Comparison of ENCODE assay signal across 13 cellular contexts in the genomic region with DNA sequence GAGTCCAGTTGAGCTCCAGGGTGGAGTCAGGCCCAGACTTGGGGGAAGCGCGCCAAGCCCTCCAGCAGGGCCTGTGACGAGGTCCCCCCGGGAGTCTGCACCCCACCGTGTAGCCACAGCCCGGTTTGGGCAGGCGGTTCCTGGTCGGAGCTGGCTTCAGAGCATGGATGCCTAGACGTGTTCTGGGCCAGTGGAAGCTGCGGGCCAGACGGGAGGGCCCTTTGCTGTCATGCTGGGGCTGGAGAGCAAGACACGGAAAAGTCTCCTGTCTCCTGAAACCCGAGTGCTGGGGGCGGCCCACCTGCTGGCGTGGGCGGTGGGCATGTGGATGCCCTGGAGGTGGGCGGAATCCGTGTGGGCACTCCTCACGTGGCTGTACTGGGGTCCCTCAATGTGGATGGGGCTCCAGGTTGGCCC. TPM values are rescaled to one million over a fixed set of nuclear protein-coding genes. Genes with fewer than 3 reads are reported as not detected.
DNase-seq lines count a peak whose midpoint lies in the region; ATAC-seq and TF ChIP-seq lines count a peak whose summit lies in the region.
"Had no signal": no experiment of that assay in that cellular context is flagged by ENCODE, and none has a peak within 500 bp of the region (broad histone marks: within the 10 kb centered on the region; RNA-seq: fewer than 3 reads in every experiment).

No MANE protein-coding gene starts in this region.

- H3K9me3 Mint-ChIP-seq in stimulated activated naive B cell treated with anti-CD40 and anti-IgM and Interleukin-4, amounts not matched to agents 10 μg/mL and 1 μg/mL and 100 μg/mL, for 72 hours: no peaks in the 10 kb centered on the region
- H3K9me3 Mint-ChIP-seq: CD4-positive, CD25-positive, alpha-beta regulatory T cell had no signal

- H3K27me3 ChIP-seq in left ventricle myocardium inferior (ENCODE audit: low read depth): no peaks in the 10 kb centered on the region
- H3K27me3 ChIP-seq in mucosa of stomach (ENCODE audit: control insufficient read depth, insufficient read depth, low read length): peaks cover 12% of the 10 kb centered on the region
- H3K27me3 ChIP-seq in vagina: no peaks in the 10 kb centered on the region

- no peak for TF ChIP-seq POLR2A in vagina (IDR thresholded peaks at IDR 0.05)

- intact Hi-C loops in left ventricle myocardium inferior (cut with micrococcal nuclease) (no loop called here), left cardiac atrium (cut with DNase I) (no loop called here), vagina (cut with DNase I) (no loop called here)

- H3K4me3 Mint-ChIP-seq in stimulated activated naive B cell treated with anti-CD40 and anti-IgM and Interleukin-4, amounts not matched to agents 10 μg/mL and 1 μg/mL and 100 μg/mL, for 72 hours: no peak overlapping the region

- DNase-seq in left ventricle myocardium inferior: no peak
- no peak for DNase-seq in left cardiac atrium
- DNase-seq in choroid plexus epithelial cell (ENCODE audit: low read depth): peak; percentile 38
- no peak for DNase-seq in vagina (ENCODE audit: extremely low spot score in 2 of 2)
- DNase-seq in stimulated activated naive B cell treated with anti-CD40 and anti-IgM and Interleukin-4, amounts not matched to agents 10 μg/mL and 1 μg/mL and 100 μg/mL, for 72 hours: no peak
- no peak for DNase-seq in SK-N-DZ (ENCODE audit: low spot score)
- no peak for DNase-seq in SW480 (ENCODE audit: low spot score)
- DNase-seq: activated CD4-positive, alpha-beta T cell treated with anti-CD3 and anti-CD28 coated beads for 1 hour; CD4-positive, CD25-positive, alpha-beta regulatory T cell; NCI-H187 had no signal

- H3K4me3 ChIP-seq in left ventricle myocardium inferior (peak overlapping the region; percentile 87), choroid plexus epithelial cell (ENCODE audit: low read depth, low read length) (peak overlapping the region; percentile 79), mucosa of stomach (ENCODE audit: low read length) (no peak overlapping the region), vagina (peak overlapping the region; percentile 71 to 87)

- peaks cover 59% of the 10 kb centered on the region for H3K4me1 ChIP-seq in left ventricle myocardium inferior
- peaks cover 25% of the 10 kb centered on the region for H3K4me1 ChIP-seq in mucosa of stomach (ENCODE audit: control insufficient read depth, insufficient read depth, low read length)
- H3K4me1 ChIP-seq in vagina: peaks cover 58% of the 10 kb centered on the region

- ATAC-seq in left cardiac atrium: no peak
- ATAC-seq in stimulated activated naive B cell treated with anti-CD40 and anti-IgM and Interleukin-4, amounts not matched to agents 10 μg/mL and 1 μg/mL and 100 μg/mL, for 72 hours (replicated peaks): no peak

- no peaks in the 10 kb centered on the region for H3K36me3 Mint-ChIP-seq in stimulated activated naive B cell treated with anti-CD40 and anti-IgM and Interleukin-4, amounts not matched to agents 10 μg/mL and 1 μg/mL and 100 μg/mL, for 72 hours
- H3K36me3 Mint-ChIP-seq: CD4-positive, CD25-positive, alpha-beta regulatory T cell had no signal

- H3K27ac Mint-ChIP-seq in stimulated activated naive B cell treated with anti-CD40 and anti-IgM and Interleukin-4, amounts not matched to agents 10 μg/mL and 1 μg/mL and 100 μg/mL, for 72 hours: no peak overlapping the region

- H3K9ac ChIP-seq in mucosa of stomach (ENCODE audit: low read length): peak overlapping the region; percentile 39

- peaks cover 7 to 28% of the 10 kb centered on the region in 2 donors for H3K4me1 Mint-ChIP-seq in stimulated activated naive B cell treated with anti-CD40 and anti-IgM and Interleukin-4, amounts not matched to agents 10 μg/mL and 1 μg/mL and 100 μg/mL, for 72 hours

- TF ChIP-seq CTCF in left ventricle myocardium inferior (IDR thresholded peaks at IDR 0.05; ENCODE audit: borderline replicate concordance) (no peak), choroid plexus epithelial cell (conservative IDR thresholded peaks at IDR 0.05; ENCODE audit: low read depth, low read length) (no peak), vagina (IDR thresholded peaks at IDR 0.05) (no peak)

- H3K9me3 ChIP-seq in left ventricle myocardium inferior (replicated peaks): no peaks in the 10 kb centered on the region
- H3K9me3 ChIP-seq in mucosa of stomach (ENCODE audit: control insufficient read depth, low read length): no peaks in the 10 kb centered on the region
- H3K9me3 ChIP-seq in vagina: no peaks in the 10 kb centered on the region
- H3K9me3 ChIP-seq: left lung had no signal

- H3K27me3 Mint-ChIP-seq in stimulated activated naive B cell treated with anti-CD40 and anti-IgM and Interleukin-4, amounts not matched to agents 10 μg/mL and 1 μg/mL and 100 μg/mL, for 72 hours: peaks cover 7 to 20% of the 10 kb centered on the region in 2 donors
- H3K27me3 Mint-ChIP-seq: CD4-positive, CD25-positive, alpha-beta regulatory T cell had no signal

- H3K36me3 ChIP-seq in left ventricle myocardium inferior: peaks cover under 1% of the 10 kb centered on the region
- no peaks in the 10 kb centered on the region for H3K36me3 ChIP-seq in mucosa of stomach (ENCODE audit: control insufficient read depth, insufficient read depth, low read length)
- no peaks in the 10 kb centered on the region for H3K36me3 ChIP-seq in vagina
- H3K36me3 ChIP-seq: left lung had no signal

- peak overlapping the region; percentile 81 for H3K27ac ChIP-seq in left ventricle myocardium inferior (replicated peaks)
- peak overlapping the region; percentile 94 for H3K27ac ChIP-seq in vagina

RNA-seq across cellular contexts. Expression of a gene that starts 1.9 kb away (rescaled TPM):
- total RNA-seq in left ventricle myocardium inferior: 69.0 TPM
- 10 to 100 TPM; 55.6 to 58.6 TPM for total RNA-seq in left cardiac atrium
- 35.4 TPM for total RNA-seq in vagina
- polyA plus RNA-seq in SK-N-DZ (2014; cell fraction: cytosol; rRNA removed): 32.3 and 50.0 TPM in 2 replicates
- 93.4 and 93.5 TPM in 2 replicates for polyA plus RNA-seq in SK-N-DZ (2014; cell fraction: nucleus; rRNA removed)

RNA-seq across cellular contexts. Expression of a gene that starts 25.3 kb away (rescaled TPM):
- total RNA-seq in left ventricle myocardium inferior (not detected), left cardiac atrium (not detected), vagina (not detected)
- 0.06 TPM in 1 of 2 replicates, not detected in the other for polyA plus RNA-seq in SK-N-DZ (2014; cell fraction: cytosol; rRNA removed)
- 0.09 and 0.35 TPM in 2 replicates for polyA plus RNA-seq in SK-N-DZ (2014; cell fraction: nucleus; rRNA removed)
- total RNA-seq: CD4-positive, CD25-positive, alpha-beta regulatory T cell had no signal
- polyA plus RNA-seq: CD4-positive, CD25-positive, alpha-beta regulatory T cell; esophagus had no signal

RNA-seq across cellular contexts. Expression of a gene that starts 34.3 kb away (rescaled TPM):
- 37.6 TPM for total RNA-seq in left ventricle myocardium inferior
- total RNA-seq in left cardiac atrium: 10 to 100 TPM; 23.2 to 30.6 TPM
- total RNA-seq in vagina: 25.0 TPM
- polyA plus RNA-seq in SK-N-DZ (2014; cell fraction: cytosol; rRNA removed): 39.9 and 53.5 TPM in 2 replicates
- 53.5 and 73.3 TPM in 2 replicates for polyA plus RNA-seq in SK-N-DZ (2014; cell fraction: nucleus; rRNA removed)

RNA-seq across cellular contexts. Expression of a gene that starts 44.2 kb away (rescaled TPM):
- total RNA-seq in left ventricle myocardium inferior (1.2 TPM), left cardiac atrium (1 to 10 TPM in 1 of 2 donors, under 1 TPM in 1; 0.86 to 2.4 TPM), vagina (16.9 TPM)
- 23.8 and 38.6 TPM in 2 replicates for polyA plus RNA-seq in SK-N-DZ (2014; cell fraction: cytosol; rRNA removed)
- polyA plus RNA-seq in SK-N-DZ (2014; cell fraction: nucleus; rRNA removed): 257 and 268 TPM in 2 replicates
